8 cellular contexts compared by ENCODE assay signal in genomic region chr1:168439451-168440375, GRCh38.
DNase-seq lines count a peak whose midpoint lies in the region; ATAC-seq and TF ChIP-seq lines count a peak whose summit lies in the region.

No MANE protein-coding gene starts in this region.

- no peaks in the 10 kb centered on the region for H3K36me3 ChIP-seq in ovary
- no peaks in the 10 kb centered on the region for H3K36me3 ChIP-seq in tibial artery

- H3K27me3 ChIP-seq in ovary (no peaks in the 10 kb centered on the region), tibial artery (peaks cover 0 to 5% of the 10 kb centered on the region in 2 donors)

- H3K4me3 ChIP-seq in ovary = no peak overlapping the region
- peak overlapping the region in 1 of 2 donors; percentile 11 for H3K4me3 ChIP-seq in tibial artery

- TF ChIP-seq EP300 in ovary (IDR thresholded peaks at IDR 0.05) = no peak

- H3K4me1 ChIP-seq in ovary (ENCODE audit: insufficient read depth) (peaks cover 2% of the 10 kb centered on the region), tibial artery (peaks cover 0 to 6% (median 0%) of the 10 kb centered on the region in 4 donors)

- WGBS in ovary, 3 donors = 14 to 21% (median 17%) methylated on average over 20 of the region's 20 CpGs

- ATAC-seq in GM21576 (IDR thresholded peaks at IDR 0.05; ENCODE audit: unreplicated experiment) = peak; percentile 61

- DNase-seq in DMS153 (lab: John Stamatoyannopoulos, UW) (peak; percentile 69), LoVo (ENCODE audit: low spot score) (peak; percentile 62), SIG-M5 (lab: John Stamatoyannopoulos, UW) (peak; percentile 58), foreskin melanocyte (peak; percentile 73), ovary (peak; percentile 68 to 83 (median 70)), tibial artery (peak; percentile 72 to 77)
- DNase-seq in activated effector memory CD4-positive, alpha-beta T cell treated with anti-CD3 and anti-CD28 coated beads, Interleukin-2, amount 50 U/mL, for 16 hours = peak; percentile 88

- H3K27ac ChIP-seq in ovary (no peak overlapping the region), tibial artery (no peak overlapping the region)

- TF ChIP-seq CTCF in ovary (IDR thresholded peaks at IDR 0.05) = peak; percentile 16 to 67 (median 65)
- TF ChIP-seq CTCF in tibial artery (IDR thresholded peaks at IDR 0.05) = peak; percentile 65

- no peak for TF ChIP-seq POLR2A in ovary (IDR thresholded peaks at IDR 0.05)

- intact Hi-C loops in ovary (cut with DNase I) = loop anchor here (5.0 to 10.0 kb wide), 3 partner anchors 133 to 145 kb away; partner anchors contain the start of gene XCL1 (in 1 of the 4)
- intact Hi-C loops in tibial artery (cut with DNase I; ENCODE audit: low total_unique reads) = loop anchor here (10.0 kb wide), 2 partner anchors 125 to 905 kb away; no protein-coding TSS in a partner anchor

- H3K9me3 ChIP-seq in ovary (no peaks in the 10 kb centered on the region), tibial artery (no peaks in the 10 kb centered on the region)
